In genomic region chr20:15857131-15857784, GRCh38 we compare ENCODE assay signal across 13 cellular contexts.
DNase-seq lines count a peak whose midpoint lies in the region; ATAC-seq, FAIRE-seq and TF ChIP-seq lines count a peak whose summit lies in the region.
"Had no signal": no experiment of that assay in that cellular context is flagged by ENCODE, and none has a peak within 500 bp of the region (broad histone marks: within the 10 kb centered on the region; RNA-seq: fewer than 3 reads in every experiment).

No MANE protein-coding gene starts in this region.

- H3K4me1 ChIP-seq in kidney (ENCODE audit: control insufficient read depth in 1 of 2, insufficient read depth in 1 of 2, low read depth in 1 of 2, low read length in 2 of 2): no peaks in the 10 kb centered on the region
- H3K4me1 ChIP-seq: A549 had no signal

- DNase-seq in NCI-H82 (lab: John Stamatoyannopoulos, UW) (peak; percentile 26), NCI-H82 treated with DMSO at 0.1 percent for 48 hours (lab: John Stamatoyannopoulos, UW; ENCODE audit: unreplicated experiment) (no peak), DMS114 treated with DMSO at 0.1 percent for 48 hours (lab: John Stamatoyannopoulos, UW; ENCODE audit: unreplicated experiment) (no peak), kidney (no peak), nephron progenitor cell (no peak)
- no peak for DNase-seq in activated CD4-positive, alpha-beta memory T cell treated with anti-CD3 and anti-CD28 coated beads for 36 hours
- DNase-seq: NCI-H69, T-helper 2 cell had no signal

- H3K4me3 Mint-ChIP-seq in activated CD4-positive, alpha-beta memory T cell treated with anti-CD3 and anti-CD28 coated beads for 36 hours: no peak overlapping the region
- no peak overlapping the region for H3K4me3 Mint-ChIP-seq in nephron progenitor cell

- H3K9ac ChIP-seq in kidney (ENCODE audit: low read length in 2 of 2): no peak overlapping the region

- H3K27ac ChIP-seq in kidney (ENCODE audit: low read depth in 2 of 2, low read length in 2 of 2): no peak overlapping the region
- H3K27ac ChIP-seq: A549 had no signal

- ATAC-seq in HG02571 (IDR thresholded peaks at IDR 0.05; ENCODE audit: unreplicated experiment) (peak; percentile 57), HG03439 (IDR thresholded peaks at IDR 0.05; ENCODE audit: unreplicated experiment) (peak; percentile 56)
- ATAC-seq: A549, HCT116 had no signal

- no peak overlapping the region for H3K4me3 ChIP-seq in kidney (ENCODE audit: low read length in 2 of 2)
- H3K4me3 ChIP-seq: A549 had no signal

- H3K27me3 Mint-ChIP-seq in activated CD4-positive, alpha-beta memory T cell treated with anti-CD3 and anti-CD28 coated beads for 36 hours: no peaks in the 10 kb centered on the region
- H3K27me3 Mint-ChIP-seq in nephron progenitor cell (ENCODE audit: low read depth, poor library complexity): peaks cover 6% of the 10 kb centered on the region

- FAIRE-seq in kidney (lab: Jason Lieb, UNC): no peak
- FAIRE-seq: A549, astrocyte had no signal

- H3K36me3 ChIP-seq in kidney (ENCODE audit: control insufficient read depth in 1 of 2, insufficient read depth in 2 of 2, low read length in 2 of 2): no peaks in the 10 kb centered on the region

- no peak overlapping the region for H3K27ac Mint-ChIP-seq in activated CD4-positive, alpha-beta memory T cell treated with anti-CD3 and anti-CD28 coated beads for 36 hours
- H3K27ac Mint-ChIP-seq in nephron progenitor cell: no peak overlapping the region

- H3K4me1 Mint-ChIP-seq in activated CD4-positive, alpha-beta memory T cell treated with anti-CD3 and anti-CD28 coated beads for 36 hours (ENCODE audit: low read depth): no peaks in the 10 kb centered on the region
- peaks cover 20% of the 10 kb centered on the region for H3K4me1 Mint-ChIP-seq in nephron progenitor cell

- no peaks in the 10 kb centered on the region for H3K9me3 ChIP-seq in kidney (ENCODE audit: control insufficient read depth in 1 of 2, low read length in 2 of 2)
- H3K9me3 ChIP-seq: A549 had no signal

- H3K36me3 Mint-ChIP-seq in activated CD4-positive, alpha-beta memory T cell treated with anti-CD3 and anti-CD28 coated beads for 36 hours: no peaks in the 10 kb centered on the region
- no peaks in the 10 kb centered on the region for H3K36me3 Mint-ChIP-seq in nephron progenitor cell (ENCODE audit: low read depth)

- POLR2A ChIA-PET in activated CD4-positive, alpha-beta memory T cell treated with anti-CD3 and anti-CD28 coated beads for 36 hours (lab: Charles Lee): no interaction called here

- CTCF ChIA-PET in activated CD4-positive, alpha-beta memory T cell treated with anti-CD3 and anti-CD28 coated beads for 36 hours (lab: Charles Lee): no interaction called here

- TF ChIP-seq CTCF in kidney (IDR thresholded peaks at IDR 0.05; ENCODE audit: borderline replicate concordance, extremely low read depth, insufficient read depth) (no peak), nephron progenitor cell (IDR thresholded peaks at IDR 0.05) (no peak)

- peaks cover 2% of the 10 kb centered on the region for H3K9me3 Mint-ChIP-seq in activated CD4-positive, alpha-beta memory T cell treated with anti-CD3 and anti-CD28 coated beads for 36 hours
- H3K9me3 Mint-ChIP-seq in nephron progenitor cell: no peaks in the 10 kb centered on the region

- intact Hi-C loops in activated CD4-positive, alpha-beta memory T cell treated with anti-CD3 and anti-CD28 coated beads for 36 hours (cut with micrococcal nuclease): no loop called here
- intact Hi-C loops in kidney (cut with DNase I): no loop called here
